1 cellular context compared by ENCODE assay signal in genomic region chr9:137433349-137433915, GRCh38.
TF ChIP-seq lines count a peak whose summit lies in the region.

No MANE protein-coding gene starts in this region.

TF ChIP-seq in K562, 482 proteins besides CTCF, POLR2A, EP300 and RAD21:
- TF ChIP-seq HNRNPL (IDR thresholded peaks at IDR 0.05; ENCODE audit: low read depth, low read length) (0 out of 2 replicates have a peak, but pooled peaks have one; percentile 23), RBFOX2 (IDR thresholded peaks at IDR 0.05; ENCODE audit: low read depth, low read length) (0 out of 2 replicates have a peak, but pooled peaks have one; percentile 19)
- TF ChIP-seq, protein P1, sequence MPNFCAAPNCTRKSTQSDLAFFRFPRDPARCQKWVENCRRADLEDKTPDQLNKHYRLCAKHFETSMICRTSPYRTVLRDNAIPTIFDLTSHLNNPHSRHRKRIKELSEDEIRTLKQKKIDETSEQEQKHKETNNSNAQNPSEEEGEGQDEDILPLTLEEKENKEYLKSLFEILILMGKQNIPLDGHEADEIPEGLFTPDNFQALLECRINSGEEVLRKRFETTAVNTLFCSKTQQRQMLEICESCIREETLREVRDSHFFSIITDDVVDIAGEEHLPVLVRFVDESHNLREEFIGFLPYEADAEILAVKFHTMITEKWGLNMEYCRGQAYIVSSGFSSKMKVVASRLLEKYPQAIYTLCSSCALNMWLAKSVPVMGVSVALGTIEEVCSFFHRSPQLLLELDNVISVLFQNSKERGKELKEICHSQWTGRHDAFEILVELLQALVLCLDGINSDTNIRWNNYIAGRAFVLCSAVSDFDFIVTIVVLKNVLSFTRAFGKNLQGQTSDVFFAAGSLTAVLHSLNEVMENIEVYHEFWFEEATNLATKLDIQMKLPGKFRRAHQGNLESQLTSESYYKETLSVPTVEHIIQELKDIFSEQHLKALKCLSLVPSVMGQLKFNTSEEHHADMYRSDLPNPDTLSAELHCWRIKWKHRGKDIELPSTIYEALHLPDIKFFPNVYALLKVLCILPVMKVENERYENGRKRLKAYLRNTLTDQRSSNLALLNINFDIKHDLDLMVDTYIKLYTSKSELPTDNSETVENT (CRISPR knock-in tag; IDR thresholded peaks at IDR 0.05): no peak
